ENCODE assay signal across 27 cellular contexts in the genomic region with DNA sequence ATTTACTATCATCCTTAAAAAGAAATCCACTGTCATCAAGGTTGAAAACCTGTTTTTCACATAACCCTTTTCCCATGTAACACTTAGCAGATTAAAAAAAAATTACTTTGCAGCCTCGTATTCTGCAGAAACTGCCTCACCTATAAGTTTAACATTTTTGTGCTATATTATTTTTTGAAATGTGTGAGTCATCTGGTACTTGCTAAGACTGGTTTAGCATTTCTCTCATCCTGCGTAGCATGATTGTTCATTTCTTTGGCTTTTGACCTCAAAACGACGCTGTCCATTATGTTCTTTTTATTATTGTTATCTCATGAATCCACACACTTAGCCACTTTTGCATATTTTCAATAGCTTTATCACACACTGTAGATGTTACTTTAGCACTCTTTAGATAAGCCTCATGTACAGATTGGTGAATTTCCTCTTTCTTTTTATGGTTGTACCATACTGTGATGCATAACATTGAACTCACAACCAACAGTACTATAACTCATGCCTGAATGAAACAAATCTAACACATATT.
"Had no signal": no experiment of that assay in that cellular context is flagged by ENCODE, and none has a peak within 500 bp of the region (broad histone marks: within the 10 kb centered on the region; RNA-seq: fewer than 3 reads in every experiment).

No MANE protein-coding gene starts in this region.

- H3K9me3 Mint-ChIP-seq: neural progenitor cell had no signal

- H3K27me3 Mint-ChIP-seq: memory B cell; naive B cell; progenitor cell of endocrine pancreas; stimulated activated naive B cell treated with anti-CD40 and anti-IgM and Interleukin-4, amounts not matched to agents 10 μg/mL and 1 μg/mL and 100 μg/mL, for 72 hours; stimulated activated naive CD8-positive, alpha-beta T cell treated with anti-CD3 and anti-CD28 coated beads, Interleukin-15, Interleukin-2, amounts not matched to agents 100 ng/mL and 50 ng/mL, for 24 hours had no signal

- H3K4me3 Mint-ChIP-seq: memory B cell; mesothelial cell of epicardium; naive B cell; nephron; neural progenitor cell; stimulated activated naive B cell treated with anti-CD40 and anti-IgM and Interleukin-4, amounts not matched to agents 10 μg/mL and 1 μg/mL and 100 μg/mL, for 72 hours; stimulated activated naive CD8-positive, alpha-beta T cell treated with anti-CD3 and anti-CD28 coated beads, Interleukin-15, Interleukin-2, amounts not matched to agents 100 ng/mL and 50 ng/mL, for 24 hours had no signal

- H3K27ac ChIP-seq: dorsolateral prefrontal cortex, epithelial cell of prostate, gastrocnemius medialis, neural progenitor cell, parathyroid adenoma, right lobe of liver, thoracic aorta, transverse colon, upper lobe of right lung, uterus had no signal

- H3K36me3 ChIP-seq: gastrocnemius medialis, neural progenitor cell, right lobe of liver, thoracic aorta, transverse colon, upper lobe of right lung, uterus had no signal

- H3K36me3 Mint-ChIP-seq: memory B cell; mesothelial cell of epicardium; naive B cell; neural progenitor cell; stimulated activated naive B cell treated with anti-CD40 and anti-IgM and Interleukin-4, amounts not matched to agents 10 μg/mL and 1 μg/mL and 100 μg/mL, for 72 hours had no signal

- H3K4me1 ChIP-seq: gastrocnemius medialis, neural progenitor cell, parathyroid adenoma, right lobe of liver, transverse colon, upper lobe of right lung, uterus had no signal

- H3K27me3 ChIP-seq: gastrocnemius medialis, neural progenitor cell, right lobe of liver, transverse colon, upper lobe of right lung, uterus had no signal

- DNase-seq: dorsolateral prefrontal cortex; effector CD4-positive, alpha-beta T cell; foreskin fibroblast; gastrocnemius medialis; head of caudate nucleus; left ventricle myocardium superior; mucosa of descending colon; naive B cell; right lobe of liver; small intestine; stimulated activated CD4-positive, alpha-beta T cell treated with anti-CD3 and anti-CD28 coated beads, Interleukin-15, amount 100 ng/mL, for 24 hours; stimulated activated CD4-positive, alpha-beta T cell treated with anti-CD3 and anti-CD28 coated beads, Interleukin-2, amount 100 ng/mL, for 48 hours; stimulated activated naive B cell treated with anti-CD40 and anti-IgM and Interleukin-4, amounts not matched to agents 10 μg/mL and 1 μg/mL and 100 μg/mL, for 72 hours; transverse colon; upper lobe of right lung; uterus had no signal

- H3K9me3 ChIP-seq: gastrocnemius medialis, mucosa of descending colon, right lobe of liver, thoracic aorta, transverse colon, upper lobe of right lung, uterus had no signal

- ATAC-seq: esophagus mucosa; gastrocnemius medialis; left ventricle myocardium superior; mucosa of descending colon; right lobe of liver; stimulated activated naive B cell treated with anti-CD40 and anti-IgM and Interleukin-4, amounts not matched to agents 10 μg/mL and 1 μg/mL and 100 μg/mL, for 72 hours; upper lobe of right lung had no signal

- H3K27ac Mint-ChIP-seq: memory B cell; mesothelial cell of epicardium; naive B cell; nephron; neural progenitor cell; progenitor cell of endocrine pancreas; stimulated activated naive B cell treated with anti-CD40 and anti-IgM and Interleukin-4, amounts not matched to agents 10 μg/mL and 1 μg/mL and 100 μg/mL, for 72 hours; stimulated activated naive CD8-positive, alpha-beta T cell treated with anti-CD3 and anti-CD28 coated beads, Interleukin-15, Interleukin-2, amounts not matched to agents 100 ng/mL and 50 ng/mL, for 24 hours had no signal

- H3K4me1 Mint-ChIP-seq: memory B cell; mesothelial cell of epicardium; naive B cell; nephron; neural progenitor cell; stimulated activated naive B cell treated with anti-CD40 and anti-IgM and Interleukin-4, amounts not matched to agents 10 μg/mL and 1 μg/mL and 100 μg/mL, for 72 hours had no signal

- H3K4me3 ChIP-seq: dorsolateral prefrontal cortex, gastrocnemius medialis, lung, mucosa of descending colon, neural progenitor cell, right lobe of liver, thoracic aorta, transverse colon, upper lobe of right lung, uterus had no signal
